8 cellular contexts compared by ENCODE assay signal in the genomic region with DNA sequence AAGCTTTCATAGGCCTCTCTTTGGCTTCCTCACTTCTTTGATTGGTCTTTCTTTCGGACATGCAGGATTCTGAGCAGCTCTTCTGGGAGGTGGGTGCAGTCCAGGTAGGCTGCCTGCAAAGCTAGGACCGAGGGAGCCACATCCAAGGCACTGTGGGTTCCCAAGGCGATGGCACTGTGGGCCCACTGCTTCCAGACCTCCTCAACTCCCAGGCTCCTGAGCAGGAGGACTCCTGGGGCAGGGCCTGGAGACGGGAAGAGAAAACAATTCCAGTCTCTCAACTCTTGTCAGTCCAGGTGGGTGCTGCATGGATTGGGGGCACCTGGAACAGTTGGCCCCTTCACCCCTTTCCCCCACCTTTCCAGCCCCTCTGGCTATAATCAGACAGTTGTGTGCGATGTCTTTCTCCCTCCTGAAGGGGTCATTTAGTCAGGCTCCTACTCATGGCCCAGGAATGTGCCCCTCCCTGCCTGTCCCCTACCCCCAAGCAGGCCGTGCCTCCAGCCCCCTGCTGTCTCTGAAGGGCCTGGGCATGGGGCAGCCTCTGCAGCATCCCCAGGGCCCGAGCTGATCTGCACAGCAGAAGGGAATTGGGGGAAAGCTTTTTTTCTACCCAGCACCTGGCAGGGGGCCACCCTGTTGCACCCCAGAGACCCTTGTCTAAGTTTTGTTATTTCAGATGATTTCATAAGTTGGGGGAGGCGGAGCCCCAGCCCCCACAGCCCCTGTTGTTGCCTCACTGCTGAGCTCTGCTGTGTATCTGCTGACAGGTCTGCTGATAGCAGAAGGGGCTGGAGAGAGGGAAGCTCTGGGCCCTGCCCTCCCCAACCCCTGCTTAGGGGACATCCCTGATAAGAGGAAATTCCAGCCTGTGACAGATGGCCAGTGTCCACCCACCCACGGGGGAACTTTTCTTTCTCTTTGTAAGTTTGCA.
DNase-seq lines count a peak whose midpoint lies in the region; ATAC-seq, FAIRE-seq and TF ChIP-seq lines count a peak whose summit lies in the region.

No MANE protein-coding gene starts in this region.

- SMC1A ChIA-PET in GM12878 (lab: Charles Lee; ENCODE audit: uncharacterized antibody, unreplicated experiment), result interaction anchor here (1.0 to 5.7 kb wide), 5 partner anchors 11 to 41 kb away, joined by 3 to 96 read pairs (median 45); no protein-coding TSS in a partner anchor

- ATAC-seq in GM12878, result 0 out of 3 replicates have a peak, but pooled peaks have one; percentile 8
- ATAC-seq in left lobe of liver, result peak; percentile 40

- intact Hi-C loops in GM12878 (cut with micrococcal nuclease; ENCODE audit: unreplicated experiment), result no loop called here

- TF ChIP-seq RAD21 in GM12878 (IDR thresholded peaks at IDR 0.05; ENCODE audit: insufficient read depth, low read depth, low read length), result no peak

- TF ChIP-seq POLR2A in GM12878 (IDR thresholded peaks at IDR 0.05; ENCODE audit: low read depth, low read length), result 0 out of 2 replicates have a peak, but pooled peaks have one; percentile 15

- POLR2A ChIA-PET in GM12878 (lab: Charles Lee), result interaction anchor here (0.7 to 5.8 kb wide), 5 partner anchors 10 to 65 kb away, joined by 4 to 47 read pairs (median 36); no protein-coding TSS in a partner anchor

- no peak for DNase-seq in activated T-cell treated with anti-CD3 and anti-CD28 coated beads, Interleukin-2, amount 50 U/mL, for 24 hours
- DNase-seq in activated T-cell treated with anti-CD3 and anti-CD28 coated beads, Interleukin-2, amount 50 U/mL, for 1 hour, result no peak
- DNase-seq in GM12878 (ENCODE audit: low read depth, low spot score) (no peak), left lobe of liver (ENCODE audit: low spot score) (no peak), type B pancreatic cell (ENCODE audit: extremely low spot score, unreplicated experiment) (no peak), NCI-H1105 (lab: John Stamatoyannopoulos, UW) (no peak), GF-D8 (lab: John Stamatoyannopoulos, UW) (no peak), NCI-H748 treated with DMSO at 0.1 percent for 48 hours (lab: John Stamatoyannopoulos, UW) (no peak)

- peaks cover 3% of the 10 kb centered on the region for H4K20me1 ChIP-seq in GM12878 (ENCODE audit: control insufficient read depth, insufficient read depth)

- H3K36me3 Mint-ChIP-seq in activated T-cell treated with anti-CD3 and anti-CD28 coated beads, Interleukin-2, amount 50 U/mL, for 24 hours (ENCODE audit: low read depth), result peaks cover 77% of the 10 kb centered on the region
- H3K36me3 Mint-ChIP-seq in type B pancreatic cell, result peaks cover 26% of the 10 kb centered on the region

- TF ChIP-seq CTCF in GM12878 (IDR thresholded peaks at IDR 0.05 in 2 of 3, conservative IDR thresholded peaks at IDR 0.05 in 1 of 3; ENCODE audit: control insufficient read depth in 2 of 3, extremely low read depth in 1 of 3, insufficient read depth in 1 of 3, low read depth in 3 of 3, low read length in 3 of 3), result no peak
- peak; percentile 34 for TF ChIP-seq CTCF in type B pancreatic cell (conservative IDR thresholded peaks at IDR 0.05)

- BruUV-seq in GM12878 (replicated peaks; lab: Mats Ljungman, UMichigan), result no TSS peak

- H3K4me3 Mint-ChIP-seq in activated T-cell treated with anti-CD3 and anti-CD28 coated beads, Interleukin-2, amount 50 U/mL, for 24 hours, result peak overlapping the region; percentile 69
- H3K4me3 Mint-ChIP-seq in type B pancreatic cell, result peak overlapping the region; percentile 79

- no peak for FAIRE-seq in GM12878 (lab: Jason Lieb, UNC)

- TF ChIP-seq EP300 in GM12878 (IDR thresholded peaks at IDR 0.05; ENCODE audit: borderline replicate concordance in 1 of 2, control insufficient read depth in 1 of 2, low read depth in 2 of 2, low read length in 2 of 2), result no peak

- H3K4me1 Mint-ChIP-seq in activated T-cell treated with anti-CD3 and anti-CD28 coated beads, Interleukin-2, amount 50 U/mL, for 24 hours (ENCODE audit: low read depth), result peaks cover 98% of the 10 kb centered on the region
- H3K4me1 Mint-ChIP-seq in type B pancreatic cell (ENCODE audit: unreplicated experiment), result peaks cover 87% of the 10 kb centered on the region

- peaks cover 95% of the 10 kb centered on the region for H3K79me2 ChIP-seq in GM12878 (ENCODE audit: control insufficient read depth, insufficient read depth, low read length)

- 45% methylated on average over 9 of the region's 9 CpGs for WGBS in GM12878 (ENCODE audit: insufficient coverage, insufficient replicate concordance, low lambda C conversion rate, missing lambda C conversion rate)

- RAD21 ChIA-PET in GM12878 (lab: Charles Lee; ENCODE audit: unreplicated experiment), result interaction anchor here (1.1 to 5.7 kb wide), 9 partner anchors 8 to 148 kb away, joined by 3 to 74 read pairs (median 23); no protein-coding TSS in a partner anchor

- H2AFZ ChIP-seq in GM12878 (ENCODE audit: control insufficient read depth, low read depth, low read length), result no peak overlapping the region

- peak overlapping the region; percentile 75; the same call in 1 of the 2 replicates for H3K9ac ChIP-seq in GM12878 (ENCODE audit: control insufficient read depth, insufficient read depth, low read length)

- peaks cover 68% of the 10 kb centered on the region for H3K4me1 ChIP-seq in GM12878 (ENCODE audit: control insufficient read depth, insufficient read depth, low read length)

- peak overlapping the region; percentile 93 for H3K27ac Mint-ChIP-seq in activated T-cell treated with anti-CD3 and anti-CD28 coated beads, Interleukin-2, amount 50 U/mL, for 24 hours
- H3K27ac Mint-ChIP-seq in type B pancreatic cell, result peak overlapping the region; percentile 92

- H3K27me3 Mint-ChIP-seq in activated T-cell treated with anti-CD3 and anti-CD28 coated beads, Interleukin-2, amount 50 U/mL, for 24 hours, result no peaks in the 10 kb centered on the region
- H3K27me3 Mint-ChIP-seq in type B pancreatic cell, result no peaks in the 10 kb centered on the region

- peak overlapping the region; percentile 90 for H3K27ac ChIP-seq in GM12878 (ENCODE audit: control insufficient read depth, insufficient read depth)

- H3K4me2 ChIP-seq in GM12878 (ENCODE audit: control insufficient read depth, insufficient read depth), result peak overlapping the region; percentile 85

- H3K4me3 ChIP-seq in GM12878, result peak overlapping the region; percentile 48; the same call in 1 of the 2 replicates

- in situ Hi-C loops in GM12878 (cut with MboI), result loop anchor here (25.0 kb wide), 1 partner anchor 1209 kb away; the partner anchor contains the start of gene UBALD2

- no peaks in the 10 kb centered on the region for H3K9me3 ChIP-seq in GM12878 (replicated peaks; ENCODE audit: control insufficient read depth, insufficient read depth, low read length)

- no peaks in the 10 kb centered on the region for H3K27me3 ChIP-seq in GM12878 (replicated peaks in 1 of 2; ENCODE audit: control insufficient read depth in 2 of 2, insufficient read depth in 2 of 2, low read length in 1 of 2)

- H3K36me3 ChIP-seq in GM12878 (ENCODE audit: control insufficient read depth in 2 of 2, insufficient read depth in 2 of 2, low read length in 1 of 2), result peaks cover 25 to 45% of the 10 kb centered on the region in 2 experiments; a peak in 3 of 4 replicates

- no peaks in the 10 kb centered on the region for H3K9me3 Mint-ChIP-seq in activated T-cell treated with anti-CD3 and anti-CD28 coated beads, Interleukin-2, amount 50 U/mL, for 24 hours
- H3K9me3 Mint-ChIP-seq in type B pancreatic cell, result no peaks in the 10 kb centered on the region

- CTCF ChIA-PET in GM12878 (lab: Yijun Ruan, JAX), result interaction anchor here (0.9 to 5.5 kb wide), 6 partner anchors 9 to 41 kb away, joined by 3 to 62 read pairs (median 8); no protein-coding TSS in a partner anchor

TF ChIP-seq in GM12878, 131 proteins besides CTCF, POLR2A, EP300 and RAD21 (continues in another document):
- TF ChIP-seq MEF2B (IDR thresholded peaks at IDR 0.05; ENCODE audit: partially characterized antibody, poor library complexity, severe bottlenecking) (no peak), NFXL1 (IDR thresholded peaks at IDR 0.05; ENCODE audit: borderline replicate concordance) (no peak), E4F1 (IDR thresholded peaks at IDR 0.05; ENCODE audit: borderline replicate concordance, partially characterized antibody) (no peak), NFIC (IDR thresholded peaks at IDR 0.05; ENCODE audit: low read depth, low read length) (no peak), MTA2 (IDR thresholded peaks at IDR 0.05; ENCODE audit: low read depth) (no peak), EED (IDR thresholded peaks at IDR 0.05; ENCODE audit: low read depth) (no peak), ZNF384 (IDR thresholded peaks at IDR 0.05; ENCODE audit: borderline replicate concordance, low read depth, low read length) (no peak), ZNF274 (IDR thresholded peaks at IDR 0.05; ENCODE audit: insufficient read depth, insufficient read length) (no peak)
- TF ChIP-seq, protein P1, sequence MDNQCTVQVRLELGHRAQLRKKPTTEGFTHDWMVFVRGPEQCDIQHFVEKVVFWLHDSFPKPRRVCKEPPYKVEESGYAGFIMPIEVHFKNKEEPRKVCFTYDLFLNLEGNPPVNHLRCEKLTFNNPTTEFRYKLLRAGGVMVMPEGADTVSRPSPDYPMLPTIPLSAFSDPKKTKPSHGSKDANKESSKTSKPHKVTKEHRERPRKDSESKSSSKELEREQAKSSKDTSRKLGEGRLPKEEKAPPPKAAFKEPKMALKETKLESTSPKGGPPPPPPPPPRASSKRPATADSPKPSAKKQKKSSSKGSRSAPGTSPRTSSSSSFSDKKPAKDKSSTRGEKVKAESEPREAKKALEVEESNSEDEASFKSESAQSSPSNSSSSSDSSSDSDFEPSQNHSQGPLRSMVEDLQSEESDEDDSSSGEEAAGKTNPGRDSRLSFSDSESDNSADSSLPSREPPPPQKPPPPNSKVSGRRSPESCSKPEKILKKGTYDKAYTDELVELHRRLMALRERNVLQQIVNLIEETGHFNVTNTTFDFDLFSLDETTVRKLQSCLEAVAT (IDR thresholded peaks at IDR 0.05), result no peak
